In the genomic region with DNA sequence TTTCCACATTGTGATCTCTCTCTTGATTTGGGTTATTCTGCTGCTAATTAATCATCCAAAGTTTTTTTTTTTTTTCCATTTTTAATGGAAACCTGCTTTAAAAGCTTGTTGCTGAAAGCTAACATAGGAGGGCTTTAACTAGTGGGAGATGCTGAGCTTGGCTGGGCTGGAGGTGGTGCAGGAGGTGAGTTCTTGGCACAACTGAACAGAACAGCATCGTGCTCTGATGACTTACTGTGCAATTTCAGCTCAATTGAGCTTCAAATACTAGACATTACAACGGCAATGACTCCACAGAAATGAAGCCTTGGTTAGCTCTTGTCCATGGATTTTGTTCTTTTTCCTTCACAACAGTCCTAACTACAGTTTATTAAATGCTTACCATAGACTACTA, we compare ENCODE assay signal across 1 cellular context.
TF ChIP-seq lines count a peak whose summit lies in the region.

No MANE protein-coding gene starts in this region.

TF ChIP-seq in IMR-90, 13 proteins besides CTCF, POLR2A, EP300 and RAD21:
- TF ChIP-seq CHD1 (IDR thresholded peaks at IDR 0.05; ENCODE audit: low read depth, low read length) (no peak), MAFK (IDR thresholded peaks at IDR 0.05; ENCODE audit: low read depth, low read length) (no peak), BHLHE40 (IDR thresholded peaks at IDR 0.05; ENCODE audit: low read depth, low read length) (no peak), CEBPB (IDR thresholded peaks at IDR 0.05; ENCODE audit: low read depth, low read length) (no peak), RCOR1 (IDR thresholded peaks at IDR 0.05; ENCODE audit: insufficient replicate concordance, low read length) (no peak), MXI1 (IDR thresholded peaks at IDR 0.05; ENCODE audit: borderline replicate concordance, low read depth, low read length) (no peak), RFX5 (IDR thresholded peaks at IDR 0.05; ENCODE audit: low read depth, low read length) (no peak), NFE2L2 (IDR thresholded peaks at IDR 0.05; ENCODE audit: low read depth, low read length) (no peak), MAZ (IDR thresholded peaks at IDR 0.05; ENCODE audit: borderline replicate concordance, low read depth, low read length) (no peak), FOS (IDR thresholded peaks at IDR 0.05; ENCODE audit: low read depth, low read length) (no peak), SMC3 (IDR thresholded peaks at IDR 0.05; ENCODE audit: low read depth, low read length) (no peak)
- TF ChIP-seq, protein P1, sequence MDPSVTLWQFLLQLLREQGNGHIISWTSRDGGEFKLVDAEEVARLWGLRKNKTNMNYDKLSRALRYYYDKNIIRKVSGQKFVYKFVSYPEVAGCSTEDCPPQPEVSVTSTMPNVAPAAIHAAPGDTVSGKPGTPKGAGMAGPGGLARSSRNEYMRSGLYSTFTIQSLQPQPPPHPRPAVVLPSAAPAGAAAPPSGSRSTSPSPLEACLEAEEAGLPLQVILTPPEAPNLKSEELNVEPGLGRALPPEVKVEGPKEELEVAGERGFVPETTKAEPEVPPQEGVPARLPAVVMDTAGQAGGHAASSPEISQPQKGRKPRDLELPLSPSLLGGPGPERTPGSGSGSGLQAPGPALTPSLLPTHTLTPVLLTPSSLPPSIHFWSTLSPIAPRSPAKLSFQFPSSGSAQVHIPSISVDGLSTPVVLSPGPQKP (IDR thresholded peaks at IDR 0.05; ENCODE audit: borderline replicate concordance, low read depth, low read length) = no peak
- TF ChIP-seq, protein P2, sequence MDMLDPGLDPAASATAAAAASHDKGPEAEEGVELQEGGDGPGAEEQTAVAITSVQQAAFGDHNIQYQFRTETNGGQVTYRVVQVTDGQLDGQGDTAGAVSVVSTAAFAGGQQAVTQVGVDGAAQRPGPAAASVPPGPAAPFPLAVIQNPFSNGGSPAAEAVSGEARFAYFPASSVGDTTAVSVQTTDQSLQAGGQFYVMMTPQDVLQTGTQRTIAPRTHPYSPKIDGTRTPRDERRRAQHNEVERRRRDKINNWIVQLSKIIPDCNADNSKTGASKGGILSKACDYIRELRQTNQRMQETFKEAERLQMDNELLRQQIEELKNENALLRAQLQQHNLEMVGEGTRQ (IDR thresholded peaks at IDR 0.05; ENCODE audit: low read depth, low read length) = no peak
